Comparison of ENCODE assay signal across 11 cellular contexts in genomic region chr7:21616796-21617436, GRCh38.
A peak's percentile ranks its signal among the peaks of the same experiment; 100 is the strongest.
DNase-seq lines count a peak whose midpoint lies in the region; ATAC-seq and TF ChIP-seq lines count a peak whose summit lies in the region.
"Had no signal": no experiment of that assay in that cellular context is flagged by ENCODE, and none has a peak within 500 bp of the region (broad histone marks: within the 10 kb centered on the region; RNA-seq: fewer than 3 reads in every experiment).

No MANE protein-coding gene starts in this region.

- no peak overlapping the region for H3K9ac ChIP-seq in HUES48 (ENCODE audit: low read depth, low read length)

- peak; percentile 37 for DNase-seq in ACHN
- peak; percentile 5 for DNase-seq in brain microvascular endothelial cell
- no peak for DNase-seq in left lung
- DNase-seq in lower leg skin (ENCODE audit: low spot score in 2 of 2), result no peak
- DNase-seq: activated T-cell treated with anti-CD3 and anti-CD28 coated beads for 4 hours, H7, NCI-H1417 treated with DMSO at 0.1 percent for 48 hours had no signal

- 61 to 63% methylated on average over 7 of the region's 7 CpGs for WGBS in lower leg skin, 2 donors

- peaks cover 4% of the 10 kb centered on the region; the same call in 1 of the 2 replicates for H3K4me1 ChIP-seq in HUES48 (ENCODE audit: control insufficient read depth, insufficient read depth, low read length)
- H3K4me1 ChIP-seq in left lung, result peaks cover 9 to 10% of the 10 kb centered on the region in 2 donors

- peak; percentile 88 for ATAC-seq in left lung
- ATAC-seq in HG02885 (IDR thresholded peaks at IDR 0.05; ENCODE audit: poor library complexity, unreplicated experiment), result no peak
- no peak for ATAC-seq in GM21529 (IDR thresholded peaks at IDR 0.05; ENCODE audit: unreplicated experiment)
- ATAC-seq in GM18873 (IDR thresholded peaks at IDR 0.05; ENCODE audit: low FRiP score, unreplicated experiment), result no peak

- TF ChIP-seq POLR2A in lower leg skin (IDR thresholded peaks at IDR 0.05), result no peak

- H3K27me3 ChIP-seq in HUES48 (ENCODE audit: control insufficient read depth, insufficient read depth, low read length) (no peaks in the 10 kb centered on the region), brain microvascular endothelial cell (replicated peaks) (no peaks in the 10 kb centered on the region), left lung (no peaks in the 10 kb centered on the region)

- no peaks in the 10 kb centered on the region for H3K9me3 ChIP-seq in HUES48 (ENCODE audit: control insufficient read depth, insufficient read depth, low read length)
- H3K9me3 ChIP-seq in left lung, result no peaks in the 10 kb centered on the region

- H3K27ac ChIP-seq in HUES48 (ENCODE audit: low read depth, low read length), result peak overlapping the region; percentile 25
- H3K27ac ChIP-seq in brain microvascular endothelial cell, result peak overlapping the region; percentile 41
- peak overlapping the region; percentile 53 to 81 for H3K27ac ChIP-seq in left lung

- TF ChIP-seq CTCF in brain microvascular endothelial cell (IDR thresholded peaks at IDR 0.05; ENCODE audit: low read depth, low read length, missing control alignments) (no peak), left lung (IDR thresholded peaks at IDR 0.05) (no peak), lower leg skin (IDR thresholded peaks at IDR 0.05) (no peak)

- intact Hi-C loops in left lung (cut with DNase I) (no loop called here), lower leg skin (cut with DNase I; ENCODE audit: low total_unique reads) (no loop called here)

- H3K4me3 ChIP-seq in HUES48 (ENCODE audit: low read depth, low read length) (no peak overlapping the region), brain microvascular endothelial cell (ENCODE audit: low read depth, low read length) (no peak overlapping the region), left lung (no peak overlapping the region), lower leg skin (ENCODE audit: low read depth, poor library complexity, severe bottlenecking) (no peak overlapping the region)

- H3K36me3 ChIP-seq in HUES48 (ENCODE audit: control insufficient read depth, insufficient read depth, low read length) (no peaks in the 10 kb centered on the region), brain microvascular endothelial cell (replicated peaks) (no peaks in the 10 kb centered on the region), left lung (no peaks in the 10 kb centered on the region)

- in situ Hi-C loops in ACHN (cut with HindIII; ENCODE audit: low pct_ligation_motif_present, low pct_unique_long_range_greater_than_20kb, low sequenced_read_pairs) (no loop called here), brain microvascular endothelial cell (cut with HindIII; ENCODE audit: low pct_ligation_motif_present, low sequenced_read_pairs) (no loop called here)

Comparison
In these comparisons a context has a peak if more than half of its experiments do, and no peak if none do; other contexts are left out.
1. DNase-seq: peak in ACHN (single experiment) and brain microvascular endothelial cell (single experiment); none in left lung (0 of 2) and lower leg skin (0 of 2).
2. Peak in every context shown above with its lines, with median percentiles within 50 percentile points of each other: H3K27ac ChIP-seq.